In genomic region chr7:144738708-144739314, GRCh38 we compare ENCODE assay signal across 9 cellular contexts.
DNase-seq lines count a peak whose midpoint lies in the region; ATAC-seq and TF ChIP-seq lines count a peak whose summit lies in the region.
"Had no signal": no experiment of that assay in that cellular context is flagged by ENCODE, and none has a peak within 500 bp of the region (broad histone marks: within the 10 kb centered on the region; RNA-seq: fewer than 3 reads in every experiment).

No MANE protein-coding gene starts in this region.

- no peak overlapping the region for H3K27ac ChIP-seq in aorta (ENCODE audit: low read depth in 1 of 2, low read length in 2 of 2)

- DNase-seq in NCI-H1436 (lab: John Stamatoyannopoulos, UW) (peak; percentile 12), NCI-H1436 treated with DMSO at 0.1 percent for 48 hours (lab: John Stamatoyannopoulos, UW) (no peak), NT2/D1 (ENCODE audit: low read depth, low spot score) (peak; percentile 13), chondrocyte (ENCODE audit: low spot score) (no peak), mesothelial cell of epicardium (ENCODE audit: low spot score in 2 of 2, unreplicated experiment in 2 of 2) (no peak), aorta (no peak)

- H3K36me3 Mint-ChIP-seq in chondrocyte (ENCODE audit: low read depth) (no peaks in the 10 kb centered on the region), mesothelial cell of epicardium (no peaks in the 10 kb centered on the region)

- H3K9ac ChIP-seq in NT2/D1 (ENCODE audit: insufficient read length, low read depth): no peak overlapping the region

- peaks cover 23% of the 10 kb centered on the region for H3K27me3 Mint-ChIP-seq in chondrocyte (ENCODE audit: low read depth)
- H3K27me3 Mint-ChIP-seq in mesothelial cell of epicardium (ENCODE audit: low read depth): peaks cover 2% of the 10 kb centered on the region
- H3K27me3 Mint-ChIP-seq: activated naive CD4-positive, alpha-beta T cell treated with anti-CD3 and anti-CD28 coated beads, Interleukin-2, amount 50 U/mL, for 24 hours had no signal

- no peaks in the 10 kb centered on the region for H3K4me1 Mint-ChIP-seq in chondrocyte (ENCODE audit: low read depth)
- H3K4me1 Mint-ChIP-seq in mesothelial cell of epicardium: peaks cover 16% of the 10 kb centered on the region

- H3K4me3 ChIP-seq in NT2/D1 (ENCODE audit: insufficient read length, low read depth) (no peak overlapping the region), aorta (ENCODE audit: low read length in 2 of 2) (no peak overlapping the region)

- ATAC-seq in GM19043 (IDR thresholded peaks at IDR 0.05; ENCODE audit: low read depth, unreplicated experiment) (peak; percentile 92), HG03097 (IDR thresholded peaks at IDR 0.05; ENCODE audit: low FRiP score, unreplicated experiment) (peak; percentile 93), aorta (ENCODE audit: low FRiP score) (no peak)

- no peaks in the 10 kb centered on the region for H3K36me3 ChIP-seq in NT2/D1 (ENCODE audit: insufficient read depth, insufficient read length, low read length)
- H3K36me3 ChIP-seq in aorta (ENCODE audit: control insufficient read depth in 1 of 2, insufficient read depth in 2 of 2, low read length in 1 of 2): no peaks in the 10 kb centered on the region

- no peaks in the 10 kb centered on the region for H3K27me3 ChIP-seq in NT2/D1 (ENCODE audit: insufficient read depth, insufficient read length)
- no peaks in the 10 kb centered on the region for H3K27me3 ChIP-seq in aorta (ENCODE audit: control insufficient read depth in 1 of 2, insufficient read depth in 2 of 2, low read length in 1 of 2)

- H3K27ac Mint-ChIP-seq in chondrocyte (ENCODE audit: unreplicated experiment): no peak overlapping the region
- H3K27ac Mint-ChIP-seq in mesothelial cell of epicardium: no peak overlapping the region
- H3K27ac Mint-ChIP-seq: activated naive CD4-positive, alpha-beta T cell treated with anti-CD3 and anti-CD28 coated beads, Interleukin-2, amount 50 U/mL, for 24 hours had no signal

- TF ChIP-seq CTCF in chondrocyte (IDR thresholded peaks at IDR 0.05) (peak; percentile 89), mesothelial cell of epicardium (IDR thresholded peaks at IDR 0.05; ENCODE audit: unreplicated experiment) (peak; percentile 75)

- H3K9me3 Mint-ChIP-seq in chondrocyte (ENCODE audit: low read depth) (no peaks in the 10 kb centered on the region), mesothelial cell of epicardium (no peaks in the 10 kb centered on the region)
- H3K9me3 Mint-ChIP-seq: activated naive CD4-positive, alpha-beta T cell treated with anti-CD3 and anti-CD28 coated beads, Interleukin-2, amount 50 U/mL, for 24 hours had no signal

- no peaks in the 10 kb centered on the region for H3K9me3 ChIP-seq in NT2/D1 (ENCODE audit: insufficient read depth, low read length)
- no peaks in the 10 kb centered on the region for H3K9me3 ChIP-seq in aorta (ENCODE audit: control insufficient read depth, low read length)

- H3K4me3 Mint-ChIP-seq in chondrocyte (ENCODE audit: unreplicated experiment) (no peak overlapping the region), mesothelial cell of epicardium (no peak overlapping the region)
- H3K4me3 Mint-ChIP-seq: activated naive CD4-positive, alpha-beta T cell treated with anti-CD3 and anti-CD28 coated beads, Interleukin-2, amount 50 U/mL, for 24 hours had no signal

- intact Hi-C loops in aorta (cut with DNase I): loop anchor here (5.0 to 10.0 kb wide), 2 partner anchors 86 to 98 kb away; partner anchors contain the start of gene TPK1 (in 1 of the 2)

- 38 to 42% methylated on average over 5 of the region's 5 CpGs for WGBS in aorta, 2 donors

- no peaks in the 10 kb centered on the region for H3K4me1 ChIP-seq in NT2/D1 (ENCODE audit: insufficient read depth, insufficient read length)
- H3K4me1 ChIP-seq in aorta (ENCODE audit: control insufficient read depth in 1 of 2, insufficient read depth in 2 of 2, low read length in 2 of 2): no peaks in the 10 kb centered on the region

Comparison
In these comparisons a context has a peak if more than half of its experiments do, and no peak if none do; other contexts are left out.
1. DNase-seq: peak in NCI-H1436 (single experiment) and NT2/D1 (single experiment); none in NCI-H1436 treated with DMSO at 0.1 percent for 48 hours (single experiment), chondrocyte (single experiment), mesothelial cell of epicardium (0 of 2) and aorta (0 of 2).